Comparison of ENCODE assay signal across 13 cellular contexts in genomic region chr1:152917794-152918193, GRCh38. TPM values are rescaled to one million over a fixed set of nuclear protein-coding genes. Genes with fewer than 3 reads are reported as not detected.
DNase-seq lines count a peak whose midpoint lies in the region; ATAC-seq and FAIRE-seq lines count a peak whose summit lies in the region.
"Had no signal": no experiment of that assay in that cellular context is flagged by ENCODE, and none has a peak within 500 bp of the region (broad histone marks: within the 10 kb centered on the region; RNA-seq: fewer than 3 reads in every experiment).

No MANE protein-coding gene starts in this region.

- ATAC-seq in stimulated activated naive CD8-positive, alpha-beta T cell treated with anti-CD3 and anti-CD28 coated beads, Interleukin-15, Interleukin-2, amounts not matched to agents 100 U/mL and 50 U/mL, for 24 hours: no peak
- ATAC-seq in GM19395 (IDR thresholded peaks at IDR 0.05; ENCODE audit: unreplicated experiment): no peak

- H3K4ac ChIP-seq in mesendoderm (ENCODE audit: low read depth, low read length): no peak overlapping the region

- FAIRE-seq in frontal cortex (lab: Jason Lieb, UNC): no peak

- no peak overlapping the region for H2BK5ac ChIP-seq in mesendoderm (ENCODE audit: low read length)

- H4K5ac ChIP-seq in mesendoderm (ENCODE audit: low read length): no peak overlapping the region

- no peak overlapping the region for H3K9ac ChIP-seq in mesendoderm (ENCODE audit: low read length)

- H3K4me2 ChIP-seq in mesendoderm (ENCODE audit: low read length): no peak overlapping the region

- no peak overlapping the region for H4K8ac ChIP-seq in mesendoderm (ENCODE audit: low read depth, low read length)

- no peaks in the 10 kb centered on the region for H3K36me3 ChIP-seq in mesendoderm (ENCODE audit: control insufficient read depth, insufficient read depth, low read length)

- peak; percentile 33 for DNase-seq in EL
- peak; percentile 16 for DNase-seq in Jurkat, Clone E6-1 (ENCODE audit: low read depth, low spot score)
- DNase-seq in amniotic epithelial cell (ENCODE audit: low read depth): peak; percentile 11
- peak; percentile 81 for DNase-seq in mesendoderm
- no peak for DNase-seq in frontal cortex (ENCODE audit: low spot score in 2 of 2)
- DNase-seq in stimulated activated naive CD8-positive, alpha-beta T cell treated with anti-CD3 and anti-CD28 coated beads, Interleukin-15, Interleukin-2, amounts not matched to agents 100 U/mL and 50 U/mL, for 24 hours: no peak
- no peak for DNase-seq in NCI-H2196 treated with DMSO at 0.1 percent for 48 hours (lab: John Stamatoyannopoulos, UW; ENCODE audit: unreplicated experiment)
- DNase-seq: MV-4-11; stimulated activated CD4-positive, alpha-beta T cell treated with anti-CD3 and anti-CD28 coated beads, Interleukin-12 subunit alpha, Interleukin-12 subunit beta, amount 100 ng/mL, for 4 hours; T-helper 2 cell had no signal

- H2AK5ac ChIP-seq in mesendoderm (ENCODE audit: low read length): no peak overlapping the region

- H3K23ac ChIP-seq in mesendoderm (ENCODE audit: low read length): no peak overlapping the region

- H3K27me3 ChIP-seq in mesendoderm (ENCODE audit: insufficient read depth, low read length, poor library complexity): no peaks in the 10 kb centered on the region

- no peaks in the 10 kb centered on the region for H3K79me1 ChIP-seq in mesendoderm (ENCODE audit: low read length)

- no peak overlapping the region for H2BK15ac ChIP-seq in mesendoderm (replicated peaks; ENCODE audit: low read depth)

- H3K79me2 ChIP-seq in mesendoderm (ENCODE audit: control insufficient read depth, insufficient read depth, low read length): no peaks in the 10 kb centered on the region

- H3K4me1 ChIP-seq in mesendoderm (ENCODE audit: control insufficient read depth, low read depth, low read length): no peaks in the 10 kb centered on the region

- H3K56ac ChIP-seq in mesendoderm (ENCODE audit: low read length): no peak overlapping the region

- H3K18ac ChIP-seq in mesendoderm (ENCODE audit: low read length): no peak overlapping the region

- no CpG with 5 or more reads among the region's 3 CpGs for WGBS in mesendoderm (ENCODE audit: extremely low coverage, insufficient coverage, low lambda C conversion rate)

- no peak overlapping the region for H2BK120ac ChIP-seq in mesendoderm (ENCODE audit: low read depth, low read length)

- H3K4me3 ChIP-seq in Jurkat, Clone E6-1 (ENCODE audit: low read length): no peak overlapping the region
- H3K4me3 ChIP-seq in mesendoderm (ENCODE audit: low read length): no peak overlapping the region

- no peak overlapping the region for H3K27ac ChIP-seq in mesendoderm (ENCODE audit: low read depth, low read length)

RNA-seq across cellular contexts. Expression of gene IVL, which starts 9.4 kb away (rescaled TPM):
- not detected for polyA plus RNA-seq in Jurkat, Clone E6-1 (2012; ENCODE audit: insufficient read depth, insufficient read length)
- polyA plus RNA-seq in mesendoderm (2013, experiment 1 of 2): not detected
- not detected for polyA plus RNA-seq in mesendoderm (2013, experiment 2 of 2)
- not detected for total RNA-seq in frontal cortex
- total RNA-seq: activated T-helper 2 cell treated with anti-CD3 and anti-CD28 coated beads, Interferon-gamma antibody, Interleukin-2, Interleukin-4, amounts not matched to agents 10 μg/mL and 5 μg/mL and 100 μg/mL, durations not matched to agents 14 hours and 24 hours and 36 hours; mesenteric fat pad had no signal

RNA-seq across cellular contexts. Expression of gene SPRR5, which starts 29.2 kb away (rescaled TPM):
- not detected for polyA plus RNA-seq in Jurkat, Clone E6-1 (2012; ENCODE audit: insufficient read depth, insufficient read length)
- polyA plus RNA-seq in mesendoderm (2013, experiment 1 of 2): not detected
- not detected for polyA plus RNA-seq in mesendoderm (2013, experiment 2 of 2)
- not detected for total RNA-seq in frontal cortex
- total RNA-seq: activated T-helper 2 cell treated with anti-CD3 and anti-CD28 coated beads, Interferon-gamma antibody, Interleukin-2, Interleukin-4, amounts not matched to agents 10 μg/mL and 5 μg/mL and 100 μg/mL, durations not matched to agents 14 hours and 24 hours and 36 hours; mesenteric fat pad had no signal

RNA-seq across cellular contexts. Expression of gene SMCP, which starts 39.7 kb away (rescaled TPM):
- polyA plus RNA-seq in Jurkat, Clone E6-1 (2012; ENCODE audit: insufficient read depth, insufficient read length): not detected
- not detected for polyA plus RNA-seq in mesendoderm (2013, experiment 1 of 2)
- polyA plus RNA-seq in mesendoderm (2013, experiment 2 of 2): not detected
- not detected for total RNA-seq in frontal cortex
- total RNA-seq: activated T-helper 2 cell treated with anti-CD3 and anti-CD28 coated beads, Interferon-gamma antibody, Interleukin-2, Interleukin-4, amounts not matched to agents 10 μg/mL and 5 μg/mL and 100 μg/mL, durations not matched to agents 14 hours and 24 hours and 36 hours; mesenteric fat pad had no signal

RNA-seq across cellular contexts. Expression of gene SPRR4, which starts 52.7 kb away (rescaled TPM):
- polyA plus RNA-seq in Jurkat, Clone E6-1 (2012; ENCODE audit: insufficient read depth, insufficient read length): not detected
- polyA plus RNA-seq in mesendoderm (2013, experiment 1 of 2): not detected
- not detected for polyA plus RNA-seq in mesendoderm (2013, experiment 2 of 2)
- not detected for total RNA-seq in frontal cortex
- total RNA-seq: activated T-helper 2 cell treated with anti-CD3 and anti-CD28 coated beads, Interferon-gamma antibody, Interleukin-2, Interleukin-4, amounts not matched to agents 10 μg/mL and 5 μg/mL and 100 μg/mL, durations not matched to agents 14 hours and 24 hours and 36 hours; mesenteric fat pad had no signal

RNA-seq across cellular contexts. Expression of gene LCE7A, which starts 58.0 kb away (rescaled TPM):
- not detected for polyA plus RNA-seq in Jurkat, Clone E6-1 (2012; ENCODE audit: insufficient read depth, insufficient read length)
- not detected for polyA plus RNA-seq in mesendoderm (2013, experiment 1 of 2)
- not detected for polyA plus RNA-seq in mesendoderm (2013, experiment 2 of 2)
- total RNA-seq in frontal cortex: not detected
- total RNA-seq: activated T-helper 2 cell treated with anti-CD3 and anti-CD28 coated beads, Interferon-gamma antibody, Interleukin-2, Interleukin-4, amounts not matched to agents 10 μg/mL and 5 μg/mL and 100 μg/mL, durations not matched to agents 14 hours and 24 hours and 36 hours; mesenteric fat pad had no signal

Comparison
In these comparisons a context has a peak if more than half of its experiments do, and no peak if none do; other contexts are left out.
1. DNase-seq: peak in EL (single experiment), Jurkat, Clone E6-1 (single experiment), amniotic epithelial cell (single experiment) and mesendoderm (single experiment); none in frontal cortex (0 of 2), stimulated activated naive CD8-positive, alpha-beta T cell treated with anti-CD3 and anti-CD28 coated beads, Interleukin-15, Interleukin-2, amounts not matched to agents 100 U/mL and 50 U/mL, for 24 hours (single experiment) and NCI-H2196 treated with DMSO at 0.1 percent for 48 hours (single experiment).